ENCODE assay signal across 22 cellular contexts in the genomic region with DNA sequence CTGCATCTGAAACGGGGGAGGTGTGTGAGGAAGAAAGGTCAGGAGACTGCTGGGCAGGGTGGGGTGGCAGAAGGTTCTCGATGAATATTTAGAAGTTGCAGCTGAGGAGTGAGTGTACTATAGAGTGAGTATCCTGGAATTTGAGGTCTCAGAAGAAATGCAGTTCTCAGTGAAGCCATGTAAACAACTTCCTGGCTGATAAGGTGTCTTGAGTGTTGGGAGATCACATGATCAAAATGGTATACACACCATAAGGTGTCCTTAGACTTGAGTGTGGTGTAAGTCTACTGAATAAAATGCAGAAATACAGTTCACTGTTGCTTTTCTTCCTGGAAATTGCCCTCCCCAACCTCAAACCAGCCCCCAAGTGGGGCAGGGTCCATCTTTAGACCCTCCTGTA.
"Had no signal": no experiment of that assay in that cellular context is flagged by ENCODE, and none has a peak within 500 bp of the region (broad histone marks: within the 10 kb centered on the region; RNA-seq: fewer than 3 reads in every experiment).

No MANE protein-coding gene starts in this region.

- H3K9me3 ChIP-seq: ascending aorta, left lung, mucosa of descending colon, testis had no signal

- H3K27ac ChIP-seq: ascending aorta, testis had no signal

- H3K27ac Mint-ChIP-seq: activated B cell treated with CpG ODN at 0.5 μM for 24 hours; activated CD8-positive, alpha-beta T cell treated with anti-CD3 and anti-CD28 coated beads, Interleukin-2, amount 10 ng/mL, durations not matched to agents 7 days and 5 days; activated T-helper 1 cell treated with anti-CD3 and anti-CD28 coated beads, Interleukin-12 subunit alpha, Interleukin-12 subunit beta, Interleukin-2, Interleukin-4 antibody, amounts not matched to agents 30 ng/mL and 10 ng/mL and 1 ng/mL, durations not matched to agents 14 hours and 24 hours and 36 hours; natural killer cell; T-helper 2 cell treated with Interferon-gamma antibody and Interleukin-4, amounts not matched to agents 5 μg/mL and 100 μg/mL, for 36 hours had no signal

- ATAC-seq: activated CD8-positive, alpha-beta T cell treated with anti-CD3 and anti-CD28 coated beads, Interleukin-2, amount 10 ng/mL, durations not matched to agents 7 days and 5 days; left lung; mucosa of descending colon; natural killer cell; right cardiac atrium had no signal

- FAIRE-seq: bronchial epithelial cell had no signal

- H3K4me1 ChIP-seq: ascending aorta had no signal

- DNase-seq: activated B cell treated with CpG ODN at 0.5 μM for 24 hours; activated CD4-positive, alpha-beta T cell treated with anti-CD3 and anti-CD28 coated beads for 48 hours; activated CD8-positive, alpha-beta memory T cell treated with anti-CD3 and anti-CD28 coated beads, Interleukin-2, amount 50 U/mL, for 4 hours; activated CD8-positive, alpha-beta T cell treated with anti-CD3 and anti-CD28 coated beads, Interleukin-2, amount 10 ng/mL, durations not matched to agents 7 days and 5 days; erythroblast; islet precursor cell; left lung; mammary epithelial cell; mucosa of descending colon; natural killer cell; nucleus accumbens; right cardiac atrium; stimulated activated CD4-positive, alpha-beta T cell treated with anti-CD3 and anti-CD28 coated beads, Interleukin-4, amount 100 ng/mL, for 4 hours; stimulated activated CD8-positive, alpha-beta memory T cell treated with anti-CD3 and anti-CD28 coated beads, Interleukin-4, amount 100 ng/mL, for 48 hours; stimulated activated naive CD4-positive, alpha-beta T cell treated with Interleukin-2 at 50 U/mL for 16 hours; SW 1271; testis had no signal

- H3K9me3 Mint-ChIP-seq: activated B cell treated with CpG ODN at 0.5 μM for 24 hours; activated T-helper 1 cell treated with anti-CD3 and anti-CD28 coated beads, Interleukin-12 subunit alpha, Interleukin-12 subunit beta, Interleukin-2, Interleukin-4 antibody, amounts not matched to agents 30 ng/mL and 10 ng/mL and 1 ng/mL, durations not matched to agents 14 hours and 24 hours and 36 hours; natural killer cell; T-helper 2 cell treated with Interferon-gamma antibody and Interleukin-4, amounts not matched to agents 5 μg/mL and 100 μg/mL, for 36 hours had no signal

- H3K4me3 Mint-ChIP-seq: activated B cell treated with CpG ODN at 0.5 μM for 24 hours; activated CD8-positive, alpha-beta T cell treated with anti-CD3 and anti-CD28 coated beads, Interleukin-2, amount 10 ng/mL, durations not matched to agents 7 days and 5 days; activated T-helper 1 cell treated with anti-CD3 and anti-CD28 coated beads, Interleukin-12 subunit alpha, Interleukin-12 subunit beta, Interleukin-2, Interleukin-4 antibody, amounts not matched to agents 30 ng/mL and 10 ng/mL and 1 ng/mL, durations not matched to agents 14 hours and 24 hours and 36 hours; natural killer cell; T-helper 2 cell treated with Interferon-gamma antibody and Interleukin-4, amounts not matched to agents 5 μg/mL and 100 μg/mL, for 36 hours had no signal

- H3K4me1 Mint-ChIP-seq: natural killer cell had no signal

- H3K4me2 ChIP-seq: smooth muscle cell had no signal

- H3K36me3 ChIP-seq: ascending aorta, left lung had no signal

- H3K27me3 ChIP-seq: ascending aorta, left lung, testis had no signal

- H3K4me3 ChIP-seq: ascending aorta, left lung, mucosa of descending colon, smooth muscle cell, testis had no signal

- H3K36me3 Mint-ChIP-seq: natural killer cell had no signal
